Comparison of ENCODE assay signal across 9 cellular contexts in the genomic region with DNA sequence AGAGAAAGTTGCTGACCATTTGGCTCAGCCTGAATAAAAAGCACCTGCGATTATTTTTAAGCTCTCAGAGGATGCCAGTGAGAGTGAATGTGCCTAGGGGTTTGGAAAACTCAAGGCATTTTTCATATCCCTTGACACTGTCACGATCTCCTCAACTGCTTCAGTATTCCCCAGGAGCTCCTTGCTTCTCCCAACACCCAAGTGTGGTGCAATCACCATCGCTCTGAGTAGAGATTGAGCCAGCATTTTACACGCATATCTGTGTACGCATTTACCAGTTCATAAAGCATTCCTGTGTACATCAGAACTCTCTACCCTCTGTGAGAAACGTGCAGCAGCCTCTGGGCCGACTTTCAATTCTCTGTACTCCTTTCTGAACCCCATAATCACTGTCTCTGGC. TPM values are rescaled to one million over a fixed set of nuclear protein-coding genes. Genes with fewer than 3 reads are reported as not detected.
DNase-seq lines count a peak whose midpoint lies in the region; ATAC-seq and TF ChIP-seq lines count a peak whose summit lies in the region.
"Had no signal": no experiment of that assay in that cellular context is flagged by ENCODE, and none has a peak within 500 bp of the region (broad histone marks: within the 10 kb centered on the region; RNA-seq: fewer than 3 reads in every experiment).

No MANE protein-coding gene starts in this region.

- DNase-seq in DND-41 (no peak), MM.1S (no peak), chondrocyte (ENCODE audit: low spot score) (no peak), osteoblast (ENCODE audit: insufficient read length, low spot score, missing footprints) (peak; percentile 73), G401 (ENCODE audit: low spot score) (no peak)

- H3K27ac ChIP-seq in DND-41 (ENCODE audit: low read length) (peak overlapping the region; percentile 30), MM.1S (ENCODE audit: low read length) (peak overlapping the region; percentile 79; the same call in 1 of the 2 replicates), osteoblast (ENCODE audit: low read depth, low read length) (peak overlapping the region; percentile 92)

- H3K4me3 ChIP-seq in DND-41 (ENCODE audit: low read depth in 1 of 2, low read length in 2 of 2) (peak overlapping the region; percentile 46 to 91; a peak in 3 of 4 replicates), MM.1S (ENCODE audit: low read length) (peak overlapping the region; percentile 86), osteoblast (ENCODE audit: insufficient read depth, low read length) (peak overlapping the region; percentile 12)

- ATAC-seq in DND-41 (ENCODE audit: insufficient read depth, low read depth) (no peak), HG02981 (IDR thresholded peaks at IDR 0.05; ENCODE audit: unreplicated experiment) (no peak), GM21526 (IDR thresholded peaks at IDR 0.05; ENCODE audit: low FRiP score, unreplicated experiment) (no peak), GM18520 (IDR thresholded peaks at IDR 0.05; ENCODE audit: unreplicated experiment) (no peak)

- H3K4me1 ChIP-seq in DND-41 (ENCODE audit: insufficient read depth, low read length) (peaks cover 88% of the 10 kb centered on the region), MM.1S (ENCODE audit: low read length) (peaks cover 39% of the 10 kb centered on the region), osteoblast (ENCODE audit: insufficient read depth, low read length) (peaks cover 26% of the 10 kb centered on the region)

- peaks cover 22% of the 10 kb centered on the region for H3F3A ChIP-seq in MM.1S (ENCODE audit: insufficient read depth, low read length)

- H3K9ac ChIP-seq in DND-41 (ENCODE audit: low read depth, low read length): peak overlapping the region; percentile 80
- H3K9ac ChIP-seq in MM.1S (ENCODE audit: low read length): peak overlapping the region; percentile 12; the same call in 1 of the 2 replicates

- in situ Hi-C loops in G401 (cut with HindIII; ENCODE audit: low sequenced_read_pairs): no loop called here

- no peaks in the 10 kb centered on the region for H3K27me3 Mint-ChIP-seq in chondrocyte (ENCODE audit: low read depth)
- H3K27me3 Mint-ChIP-seq: dendritic cell treated with granulocyte-macrophage colony-stimulating factor and Interleukin-4, amounts not matched to agents 40 ng/mL and 50 ng/mL, for 4 days had no signal

- H2AFZ ChIP-seq in DND-41 (ENCODE audit: low read depth, low read length) (no peak overlapping the region), MM.1S (ENCODE audit: low read length) (no peak overlapping the region), osteoblast (ENCODE audit: low read length) (no peak overlapping the region)

- peaks cover 48% of the 10 kb centered on the region for H3K36me3 ChIP-seq in DND-41 (ENCODE audit: insufficient read depth, low read length)
- H3K36me3 ChIP-seq in MM.1S (replicated peaks; ENCODE audit: insufficient read depth, low read length): peaks cover 2% of the 10 kb centered on the region; the same call in 1 of the 2 replicates
- peaks cover 22% of the 10 kb centered on the region for H3K36me3 ChIP-seq in osteoblast (ENCODE audit: insufficient read depth, low read length)

- TF ChIP-seq CTCF in DND-41 (IDR thresholded peaks at IDR 0.05; ENCODE audit: borderline replicate concordance, extremely low read depth, low read length, poor library complexity, severe bottlenecking): no peak
- TF ChIP-seq CTCF in MM.1S (IDR thresholded peaks at IDR 0.05; ENCODE audit: low read length): no peak
- TF ChIP-seq CTCF in chondrocyte (IDR thresholded peaks at IDR 0.05): no peak
- no peak for TF ChIP-seq CTCF in osteoblast (IDR thresholded peaks at IDR 0.05; ENCODE audit: extremely low read depth, low read depth, low read length)

- H3K79me2 ChIP-seq in DND-41 (ENCODE audit: insufficient read depth, low read length) (peaks cover 65% of the 10 kb centered on the region), MM.1S (ENCODE audit: low read length) (peaks cover 61% of the 10 kb centered on the region), osteoblast (ENCODE audit: insufficient read depth, low read length) (peaks cover 52% of the 10 kb centered on the region)

- peaks cover 57% of the 10 kb centered on the region for H3K4me1 Mint-ChIP-seq in chondrocyte (ENCODE audit: low read depth)

- H3K27me3 ChIP-seq in DND-41 (ENCODE audit: insufficient read depth, low read length, poor library complexity): no peaks in the 10 kb centered on the region
- H3K27me3 ChIP-seq in MM.1S (replicated peaks; ENCODE audit: insufficient read depth, low read length): no peaks in the 10 kb centered on the region
- H3K27me3 ChIP-seq in osteoblast (ENCODE audit: insufficient read depth, low read length): no peaks in the 10 kb centered on the region

- peaks cover 1% of the 10 kb centered on the region for H3K36me3 Mint-ChIP-seq in chondrocyte (ENCODE audit: low read depth)

- peak overlapping the region; percentile 90 for H3K4me2 ChIP-seq in DND-41 (ENCODE audit: insufficient read depth, low read length)
- peak overlapping the region; percentile 57 for H3K4me2 ChIP-seq in MM.1S (ENCODE audit: low read depth, low read length)
- H3K4me2 ChIP-seq in osteoblast (ENCODE audit: insufficient read depth, low read length): peak overlapping the region; percentile 82

- no peaks in the 10 kb centered on the region for H4K20me1 ChIP-seq in DND-41 (ENCODE audit: insufficient read depth, low read length)
- H4K20me1 ChIP-seq in MM.1S (ENCODE audit: insufficient read depth, low read length): no peaks in the 10 kb centered on the region
- no peaks in the 10 kb centered on the region for H4K20me1 ChIP-seq in osteoblast (ENCODE audit: insufficient read depth, low read length)

- H3K9me3 ChIP-seq in DND-41 (ENCODE audit: insufficient read depth, low read length, severe bottlenecking) (no peaks in the 10 kb centered on the region), MM.1S (replicated peaks; ENCODE audit: insufficient read depth, low read length) (no peaks in the 10 kb centered on the region), osteoblast (ENCODE audit: low read depth, low read length) (no peaks in the 10 kb centered on the region)

- H3K9me2 ChIP-seq in MM.1S (replicated peaks; ENCODE audit: insufficient read depth, low read length): no peaks in the 10 kb centered on the region

- H3K4me3 Mint-ChIP-seq in chondrocyte (ENCODE audit: unreplicated experiment): peak overlapping the region; percentile 20

- H3K9me3 Mint-ChIP-seq in chondrocyte (ENCODE audit: low read depth): no peaks in the 10 kb centered on the region
- H3K9me3 Mint-ChIP-seq: dendritic cell treated with granulocyte-macrophage colony-stimulating factor and Interleukin-4, amounts not matched to agents 40 ng/mL and 50 ng/mL, for 4 days had no signal

- peak overlapping the region; percentile 50 for H3K27ac Mint-ChIP-seq in chondrocyte (ENCODE audit: unreplicated experiment)

RNA-seq across cellular contexts. Expression of a gene that starts 1.3 kb away (rescaled TPM):
- total RNA-seq in chondrocyte (21.4 to 27.5 TPM (median 23.2 TPM) in 3 replicates), osteoblast (9.7 and 11.2 TPM in 2 replicates)
- total RNA-seq in G401 (2014; rRNA removed; shearing (Covaris generic)): 32.4 and 47.1 TPM in 2 replicates

RNA-seq across cellular contexts. Expression of a gene that starts 1.4 kb away (rescaled TPM):
- total RNA-seq in chondrocyte: 26.9 to 29.7 TPM (median 28.2 TPM) in 3 replicates
- total RNA-seq in osteoblast: 47.4 and 47.7 TPM in 2 replicates
- total RNA-seq in G401 (2014; rRNA removed; shearing (Covaris generic)): 23.6 and 32.7 TPM in 2 replicates

RNA-seq across cellular contexts. Expression of a gene that starts 27.3 kb away (rescaled TPM):
- 30.6 to 34.7 TPM (median 33.3 TPM) in 3 replicates for total RNA-seq in chondrocyte
- total RNA-seq in osteoblast: 34.7 and 41.0 TPM in 2 replicates
- 39.1 and 60.0 TPM in 2 replicates for total RNA-seq in G401 (2014; rRNA removed; shearing (Covaris generic))

RNA-seq across cellular contexts. Expression of a gene that starts 56.0 kb away (rescaled TPM):
- 5.5 to 6.9 TPM (median 6.8 TPM) in 3 replicates for total RNA-seq in chondrocyte
- total RNA-seq in osteoblast: 3.2 and 6.2 TPM in 2 replicates
- 2.8 and 3.2 TPM in 2 replicates for total RNA-seq in G401 (2014; rRNA removed; shearing (Covaris generic))

Comparison
In these comparisons a context has a peak if more than half of its experiments do, and no peak if none do; other contexts are left out.
1. H3K27ac ChIP-seq: peak in every context shown above with its lines; median percentile 92 in osteoblast; 79 in MM.1S; 30 in DND-41.
2. H3K4me3 ChIP-seq: peak in every context shown above with its lines; median percentile 86 in MM.1S; 68 in DND-41; 12 in osteoblast.